In the genomic region with DNA sequence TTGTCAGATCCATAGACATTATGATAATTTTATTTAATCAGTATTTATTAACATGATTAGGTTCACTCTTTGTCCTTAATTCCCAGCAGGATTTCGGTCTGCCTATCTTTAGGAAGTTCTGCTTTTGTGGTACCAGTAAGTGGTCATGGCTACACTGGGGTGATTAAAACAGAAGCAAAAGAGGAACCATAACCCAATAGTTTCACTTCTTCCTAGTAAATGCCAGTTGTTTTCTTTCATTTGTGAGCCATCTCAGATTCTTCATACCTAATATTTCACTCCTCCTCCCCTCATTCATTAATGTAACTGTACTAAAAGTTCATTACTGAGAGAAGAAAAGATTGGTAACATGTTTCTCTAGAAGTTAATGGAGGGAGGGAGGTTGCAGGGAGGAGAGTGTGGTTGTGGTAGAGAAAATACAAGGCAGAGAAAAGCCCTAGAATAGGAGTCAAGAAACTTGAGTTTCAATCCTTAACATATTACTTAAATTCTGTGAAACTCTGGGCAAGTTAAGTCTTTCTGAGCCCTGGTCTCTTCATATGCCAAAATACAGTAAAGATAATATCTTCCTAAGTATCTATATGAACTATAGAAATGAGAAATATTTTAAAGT, we compare ENCODE assay signal across 1 cellular context.
TF ChIP-seq lines count a peak whose summit lies in the region.

No MANE protein-coding gene starts in this region.

TF ChIP-seq in HepG2, 621 proteins besides CTCF, POLR2A, EP300 and RAD21 (continued from another document):
- no peak for TF ChIP-seq ZHX1 (CRISPR knock-in tag; IDR thresholded peaks at IDR 0.05; ENCODE audit: low read depth)
- TF ChIP-seq HNRNPK (IDR thresholded peaks at IDR 0.05; ENCODE audit: low read depth, low read length, poor library complexity, severe bottlenecking) = no peak
- TF ChIP-seq ZBTB42 (CRISPR knock-in tag; IDR thresholded peaks at IDR 0.05) = no peak
- no peak for TF ChIP-seq RNF2 (conservative IDR thresholded peaks at IDR 0.05; ENCODE audit: low read depth)
- no peak for TF ChIP-seq NRL (CRISPR knock-in tag; IDR thresholded peaks at IDR 0.05; ENCODE audit: borderline replicate concordance)
- no peak for TF ChIP-seq ZNF326 (CRISPR knock-in tag; IDR thresholded peaks at IDR 0.05; ENCODE audit: borderline replicate concordance)
- no peak for TF ChIP-seq MXI1 (IDR thresholded peaks at IDR 0.05; ENCODE audit: borderline replicate concordance, low read depth, low read length)
- no peak for TF ChIP-seq SUZ12 (IDR thresholded peaks at IDR 0.05; ENCODE audit: low read depth, low read length)
- no peak for TF ChIP-seq ZNF484 (CRISPR knock-in tag; IDR thresholded peaks at IDR 0.05; ENCODE audit: borderline replicate concordance, low read depth)
- no peak for TF ChIP-seq ZNF234 (CRISPR knock-in tag; conservative IDR thresholded peaks at IDR 0.05)
- no peak for TF ChIP-seq ZNF3 (CRISPR knock-in tag; IDR thresholded peaks at IDR 0.05)
- TF ChIP-seq ZNF558 (CRISPR knock-in tag; IDR thresholded peaks at IDR 0.05; ENCODE audit: borderline replicate concordance) = no peak
- TF ChIP-seq FOXK1 (CRISPR knock-in tag; IDR thresholded peaks at IDR 0.05; ENCODE audit: borderline replicate concordance, low read depth) = no peak
- no peak for TF ChIP-seq NFYC (CRISPR knock-in tag; IDR thresholded peaks at IDR 0.05)
- no peak for TF ChIP-seq MBD4 (IDR thresholded peaks at IDR 0.05; ENCODE audit: borderline replicate concordance, low read length)
- TF ChIP-seq ELF4 (CRISPR knock-in tag; IDR thresholded peaks at IDR 0.05; ENCODE audit: borderline replicate concordance) = no peak
- TF ChIP-seq ZNF331 (CRISPR knock-in tag; IDR thresholded peaks at IDR 0.05) = no peak
- TF ChIP-seq ZNF878 (CRISPR knock-in tag; IDR thresholded peaks at IDR 0.05) = no peak
TF ChIP-seq in HepG2: peak in this region for 0.
